In the genomic region with DNA sequence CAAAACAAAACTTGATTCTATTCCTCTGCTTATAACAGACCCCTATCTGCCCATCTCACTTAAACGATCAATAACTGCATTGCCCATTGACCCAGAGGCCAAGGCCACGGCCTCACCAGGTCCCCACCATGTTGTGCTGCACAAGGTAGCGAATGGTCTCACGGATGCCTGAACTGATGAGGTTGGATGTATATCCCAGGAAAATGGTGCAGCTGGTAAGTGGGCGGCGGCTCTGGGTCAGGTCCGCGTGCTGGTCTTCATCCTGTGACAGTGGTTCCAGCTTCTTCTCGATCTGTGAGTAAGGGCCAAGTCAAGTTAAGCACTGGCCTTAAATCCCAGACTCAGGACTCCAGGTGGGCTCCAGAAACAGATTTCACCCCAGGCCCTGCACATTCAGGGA, we compare ENCODE assay signal across 1 cellular context.
TF ChIP-seq lines count a peak whose summit lies in the region.

No MANE protein-coding gene starts in this region.

TF ChIP-seq in A549, 52 proteins besides CTCF, POLR2A, EP300 and RAD21 (continued from another document):
- TF ChIP-seq ATOH8 (CRISPR knock-in tag; IDR thresholded peaks at IDR 0.05; ENCODE audit: low read depth) (no peak), POLR2AphosphoS2 (conservative IDR thresholded peaks at IDR 0.05; ENCODE audit: low read length) (no peak)
